In the genomic region with DNA sequence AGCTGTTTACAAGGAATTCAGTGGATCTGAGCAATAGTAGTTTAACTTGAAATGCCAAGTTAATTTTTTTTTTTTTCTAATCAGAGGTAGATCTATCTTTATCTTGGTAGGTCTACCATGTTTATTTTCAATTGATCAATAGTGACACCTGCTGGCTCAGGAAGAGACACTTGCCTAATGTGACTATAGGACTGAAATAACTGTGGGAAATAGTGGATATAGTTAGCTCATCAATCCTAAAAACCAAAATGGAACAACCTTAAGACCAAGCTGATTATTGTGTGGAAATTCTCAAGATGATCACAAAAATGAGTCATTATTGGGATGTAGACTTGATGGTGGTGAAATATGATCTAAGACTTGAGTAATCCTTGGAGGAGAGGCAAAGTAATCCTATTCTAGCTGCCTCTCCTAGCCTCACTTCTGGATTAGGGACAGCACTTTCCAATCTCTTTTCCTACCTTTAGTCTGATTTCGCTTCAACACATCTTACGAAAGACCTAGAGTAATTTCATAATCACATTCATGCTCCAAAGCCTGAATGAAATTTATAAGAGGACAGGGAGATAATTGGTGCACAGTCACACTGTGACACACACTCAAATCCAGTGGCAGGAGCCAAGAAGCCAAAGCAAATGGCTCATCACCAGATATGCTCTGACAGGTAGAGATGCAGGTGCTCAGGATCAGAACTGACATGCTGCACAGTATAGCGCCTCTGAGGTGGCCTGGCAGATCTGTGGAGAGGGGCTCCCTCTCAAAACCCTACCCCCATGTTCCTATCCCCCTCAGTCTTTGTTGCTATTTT, we compare ENCODE assay signal across 8 cellular contexts.
A peak's percentile ranks its signal among the peaks of the same experiment; 100 is the strongest.
DNase-seq lines count a peak whose midpoint lies in the region; ATAC-seq and TF ChIP-seq lines count a peak whose summit lies in the region.

No MANE protein-coding gene starts in this region.

- H3K36me3 ChIP-seq in breast epithelium = no peaks in the 10 kb centered on the region
- H3K36me3 ChIP-seq in endodermal cell (ENCODE audit: control insufficient read depth, insufficient read depth, low read length) = no peaks in the 10 kb centered on the region
- no peaks in the 10 kb centered on the region for H3K36me3 ChIP-seq in neuronal stem cell (replicated peaks in 1 of 2; ENCODE audit: control insufficient read depth in 2 of 2, insufficient read depth in 2 of 2, low read length in 2 of 2)

- peak; percentile 54 for ATAC-seq in HG02870 (IDR thresholded peaks at IDR 0.05; ENCODE audit: unreplicated experiment)

- no peak overlapping the region for H4K91ac ChIP-seq in neuronal stem cell (ENCODE audit: low read depth, low read length, poor library complexity)

- H3K4me1 Mint-ChIP-seq in MCF 10A (ENCODE audit: insufficient read depth, unreplicated experiment) (peaks cover 24% of the 10 kb centered on the region), endodermal cell (no peaks in the 10 kb centered on the region)
- no peaks in the 10 kb centered on the region for H3K4me1 Mint-ChIP-seq in activated CD4-positive, alpha-beta memory T cell treated with anti-CD3 and anti-CD28 coated beads, Interleukin-2, amount 10 ng/mL, durations not matched to agents 7 days and 5 days

- H2BK15ac ChIP-seq in neuronal stem cell (ENCODE audit: low read length) = no peak overlapping the region

- TF ChIP-seq CTCF in MCF 10A (IDR thresholded peaks at IDR 0.05; ENCODE audit: unreplicated experiment) (peak; percentile 76), breast epithelium (IDR thresholded peaks at IDR 0.05) (no peak), endodermal cell (conservative IDR thresholded peaks at IDR 0.05) (peak; percentile 79)

- H2BK120ac ChIP-seq in neuronal stem cell (ENCODE audit: low read depth, low read length) = no peak overlapping the region

- no peak overlapping the region for H2AK5ac ChIP-seq in neuronal stem cell (ENCODE audit: low read depth, low read length)

- no peaks in the 10 kb centered on the region for H3K36me3 Mint-ChIP-seq in MCF 10A (ENCODE audit: insufficient read depth, unreplicated experiment)
- H3K36me3 Mint-ChIP-seq in endodermal cell (ENCODE audit: low read depth) = no peaks in the 10 kb centered on the region
- H3K36me3 Mint-ChIP-seq in activated CD4-positive, alpha-beta memory T cell treated with anti-CD3 and anti-CD28 coated beads, Interleukin-2, amount 10 ng/mL, durations not matched to agents 7 days and 5 days (ENCODE audit: low read depth) = no peaks in the 10 kb centered on the region

- H3K23ac ChIP-seq in neuronal stem cell (ENCODE audit: low read depth, low read length, poor library complexity) = no peak overlapping the region

- H3K9ac ChIP-seq in endodermal cell (ENCODE audit: extremely low read depth, low read length, poor library complexity, severe bottlenecking) (no peak overlapping the region), neuronal stem cell (ENCODE audit: low read depth, low read length, poor library complexity) (no peak overlapping the region)

- WGBS in endodermal cell (ENCODE audit: insufficient coverage in 1 of 2, insufficient read length in 1 of 2), 2 experiments = 97% methylated on average over 3 of the region's 3 CpGs; no CpG with 5 or more reads in 1 of the 2 experiments
- no CpG with 5 or more reads among the region's 3 CpGs for WGBS in neuronal stem cell (ENCODE audit: extremely low coverage in 2 of 2, insufficient read length in 2 of 2, insufficient replicate concordance in 1 of 2), 2 donors

- no peak overlapping the region for H3K18ac ChIP-seq in neuronal stem cell (ENCODE audit: low read length)

- H3K27ac Mint-ChIP-seq in MCF 10A (ENCODE audit: low read depth, unreplicated experiment) (no peak overlapping the region), endodermal cell (no peak overlapping the region)
- no peak overlapping the region for H3K27ac Mint-ChIP-seq in activated CD4-positive, alpha-beta memory T cell treated with anti-CD3 and anti-CD28 coated beads, Interleukin-2, amount 10 ng/mL, durations not matched to agents 7 days and 5 days

- H3K4me2 ChIP-seq in neuronal stem cell (ENCODE audit: insufficient read depth, low read length, poor library complexity, severe bottlenecking) = no peak overlapping the region

- H3K4ac ChIP-seq in neuronal stem cell (ENCODE audit: low read length) = no peak overlapping the region

- no peak for TF ChIP-seq POLR2A in breast epithelium (IDR thresholded peaks at IDR 0.05)

- H3K79me1 ChIP-seq in neuronal stem cell (ENCODE audit: low read depth, low read length) = no peaks in the 10 kb centered on the region

- POLR2A ChIA-PET in MCF 10A (lab: Yijun Ruan, JAX) = interaction anchor here (0.7 to 2.0 kb wide), 10 partner anchors 10 to 564 kb away, joined by 3 to 18 read pairs (median 3); no protein-coding TSS in a partner anchor
- POLR2A ChIA-PET in activated CD4-positive, alpha-beta memory T cell treated with anti-CD3 and anti-CD28 coated beads, Interleukin-2, amount 10 ng/mL, durations not matched to agents 7 days and 5 days (lab: Charles Lee) = interaction anchor here (0.6 kb wide), 2 partner anchors 858 to 1645 kb away, joined by 3 read pairs; no protein-coding TSS in a partner anchor

- H3K4me1 ChIP-seq in breast epithelium (no peaks in the 10 kb centered on the region), endodermal cell (ENCODE audit: control insufficient read depth, insufficient read depth, low read length) (no peaks in the 10 kb centered on the region), neuronal stem cell (ENCODE audit: control insufficient read depth in 2 of 2, insufficient read depth in 1 of 2, low read depth in 1 of 2, low read length in 2 of 2) (no peaks in the 10 kb centered on the region)

- intact Hi-C loops in MCF 10A (cut with micrococcal nuclease) = loop anchor here (1.0 to 10.0 kb wide), 8 partner anchors 143 to 1046 kb away; no protein-coding TSS in a partner anchor
- intact Hi-C loops in breast epithelium (cut with DNase I; ENCODE audit: low total_unique reads) = loop anchor here (5.0 kb wide), 1 partner anchor 806 kb away; no protein-coding TSS in a partner anchor

- no TSS peak for BruUV-seq in MCF 10A (replicated peaks; lab: Mats Ljungman, UMichigan)

- H3K27ac ChIP-seq in breast epithelium (no peak overlapping the region), endodermal cell (ENCODE audit: low read depth, low read length) (no peak overlapping the region), neuronal stem cell (replicated peaks; ENCODE audit: low read length) (no peak overlapping the region)

- CTCF ChIA-PET in MCF 10A (lab: Yijun Ruan, JAX) = interaction anchor here (0.5 to 2.8 kb wide), 56 partner anchors 8 to 1934 kb away, joined by 3 to 17 read pairs (median 4); partner anchors contain the start of gene NR3C1
- CTCF ChIA-PET in activated CD4-positive, alpha-beta memory T cell treated with anti-CD3 and anti-CD28 coated beads, Interleukin-2, amount 10 ng/mL, durations not matched to agents 7 days and 5 days (lab: Charles Lee) = interaction anchor here (0.7 to 1.4 kb wide), 5 partner anchors 8 to 1043 kb away, joined by 3 to 6 read pairs (median 4); no protein-coding TSS in a partner anchor

- H3K9me3 ChIP-seq in breast epithelium (no peaks in the 10 kb centered on the region), endodermal cell (ENCODE audit: control insufficient read depth, low read length) (no peaks in the 10 kb centered on the region), neuronal stem cell (replicated peaks in 1 of 2; ENCODE audit: control insufficient read depth in 2 of 2, insufficient read depth in 1 of 2, low read depth in 1 of 2, low read length in 2 of 2) (no peaks in the 10 kb centered on the region)

- DNase-seq in MCF 10A (ENCODE audit: unreplicated experiment) = peak; percentile 80
- no peak for DNase-seq in breast epithelium (ENCODE audit: low spot score in 2 of 2)
- peak; percentile 37 to 68 for DNase-seq in NCI-H446 (lab: John Stamatoyannopoulos, UW)
- no peak for DNase-seq in endodermal cell
- peak; percentile 23 for DNase-seq in neuronal stem cell (ENCODE audit: low spot score)
- no peak for DNase-seq in OCI-M2 (lab: John Stamatoyannopoulos, UW; ENCODE audit: unreplicated experiment)
- DNase-seq in activated CD4-positive, alpha-beta memory T cell treated with anti-CD3 and anti-CD28 coated beads, Interleukin-2, amount 10 ng/mL, durations not matched to agents 7 days and 5 days = no peak

- H4K8ac ChIP-seq in neuronal stem cell (ENCODE audit: low read depth, low read length) = no peak overlapping the region

- H3K27me3 Mint-ChIP-seq in MCF 10A (ENCODE audit: insufficient read depth, unreplicated experiment) (no peaks in the 10 kb centered on the region), endodermal cell (ENCODE audit: insufficient read depth) (no peaks in the 10 kb centered on the region)
- H3K27me3 Mint-ChIP-seq in activated CD4-positive, alpha-beta memory T cell treated with anti-CD3 and anti-CD28 coated beads, Interleukin-2, amount 10 ng/mL, durations not matched to agents 7 days and 5 days = peaks cover 31% of the 10 kb centered on the region

- no peak overlapping the region for H3K14ac ChIP-seq in neuronal stem cell (ENCODE audit: low read length)

- no peak overlapping the region for H2AFZ ChIP-seq in neuronal stem cell (ENCODE audit: low read length)

- H3K4me3 Mint-ChIP-seq in MCF 10A (ENCODE audit: unreplicated experiment) (no peak overlapping the region), endodermal cell (no peak overlapping the region)
- H3K4me3 Mint-ChIP-seq in activated CD4-positive, alpha-beta memory T cell treated with anti-CD3 and anti-CD28 coated beads, Interleukin-2, amount 10 ng/mL, durations not matched to agents 7 days and 5 days = no peak overlapping the region

- H3K9me3 Mint-ChIP-seq in MCF 10A (ENCODE audit: unreplicated experiment) (peaks cover 7% of the 10 kb centered on the region), endodermal cell (no peaks in the 10 kb centered on the region)
- H3K9me3 Mint-ChIP-seq in activated CD4-positive, alpha-beta memory T cell treated with anti-CD3 and anti-CD28 coated beads, Interleukin-2, amount 10 ng/mL, durations not matched to agents 7 days and 5 days = no peaks in the 10 kb centered on the region

- H2BK5ac ChIP-seq in neuronal stem cell (ENCODE audit: low read length) = no peak overlapping the region

- no peak overlapping the region for H3K4me3 ChIP-seq in breast epithelium
- H3K4me3 ChIP-seq in endodermal cell (ENCODE audit: low read length) = no peak overlapping the region
- no peak overlapping the region for H3K4me3 ChIP-seq in neuronal stem cell (ENCODE audit: low read length in 2 of 2)

- peaks cover 0 to 7% of the 10 kb centered on the region in 2 donors for H3K27me3 ChIP-seq in breast epithelium
- no peaks in the 10 kb centered on the region for H3K27me3 ChIP-seq in endodermal cell (ENCODE audit: control insufficient read depth, insufficient read depth, low read length, poor library complexity, severe bottlenecking)
- H3K27me3 ChIP-seq in neuronal stem cell (ENCODE audit: control insufficient read depth in 3 of 3, insufficient read depth in 3 of 3, low read depth in 1 of 3, low read length in 3 of 3) = no peaks in the 10 kb centered on the region

- no peak overlapping the region for H2BK12ac ChIP-seq in neuronal stem cell (ENCODE audit: low read length)

Comparison
In these comparisons a context has a peak if more than half of its experiments do, and no peak if none do; other contexts are left out.
1. DNase-seq: peak in MCF 10A (single experiment), NCI-H446 (2 of 2) and neuronal stem cell (single experiment); none in breast epithelium (0 of 2), endodermal cell (single experiment), OCI-M2 (single experiment) and activated CD4-positive, alpha-beta memory T cell treated with anti-CD3 and anti-CD28 coated beads, Interleukin-2, amount 10 ng/mL, durations not matched to agents 7 days and 5 days (single experiment).
2. CTCF ChIP-seq: peak in MCF 10A (single experiment) and endodermal cell (single experiment); none in breast epithelium (0 of 3).